1 cellular context compared by ENCODE assay signal in genomic region chr10:72229261-72230251, GRCh38.
TF ChIP-seq lines count a peak whose summit lies in the region.

No MANE protein-coding gene starts in this region.

TF ChIP-seq in K562, 482 proteins besides CTCF, POLR2A, EP300 and RAD21:
- TF ChIP-seq ZNF586 (CRISPR knock-in tag; conservative IDR thresholded peaks at IDR 0.05) (no peak), HNRNPK (IDR thresholded peaks at IDR 0.05; ENCODE audit: low read depth, low read length, poor library complexity, severe bottlenecking) (no peak), CREBBP (IDR thresholded peaks at IDR 0.05; ENCODE audit: low read depth, low read length) (no peak), AFF1 (IDR thresholded peaks at IDR 0.05; ENCODE audit: low read depth in 1 of 2, partially characterized antibody in 2 of 2) (no peak), SP1 (CRISPR knock-in tag; IDR thresholded peaks at IDR 0.05) (no peak), NFIX (CRISPR knock-in tag; IDR thresholded peaks at IDR 0.05; ENCODE audit: low read depth) (no peak), FOXA3 (CRISPR knock-in tag; conservative IDR thresholded peaks at IDR 0.05 in 1 of 2, IDR thresholded peaks at IDR 0.05 in 1 of 2) (no peak), ZFX (CRISPR knock-in tag; IDR thresholded peaks at IDR 0.05) (no peak), ZNF717 (CRISPR knock-in tag; IDR thresholded peaks at IDR 0.05) (no peak), E4F1 (CRISPR knock-in tag; IDR thresholded peaks at IDR 0.05; ENCODE audit: borderline replicate concordance) (no peak), ARID3A (IDR thresholded peaks at IDR 0.05; ENCODE audit: borderline replicate concordance, low read depth, low read length) (no peak), ZNF324 (CRISPR knock-in tag; IDR thresholded peaks at IDR 0.05) (no peak), ELF2 (CRISPR knock-in tag; IDR thresholded peaks at IDR 0.05) (no peak), SRF (CRISPR knock-in tag; IDR thresholded peaks at IDR 0.05) (no peak), JUND (IDR thresholded peaks at IDR 0.05; ENCODE audit: borderline replicate concordance, low read depth, low read length) (no peak), JUND (tag; IDR thresholded peaks at IDR 0.05; ENCODE audit: borderline replicate concordance, low read depth, low read length) (no peak), ZKSCAN3 (CRISPR knock-in tag; IDR thresholded peaks at IDR 0.05) (no peak)
